Comparison of ENCODE assay signal across 13 cellular contexts in genomic region chr12:109881752-109882151, GRCh38. TPM values are rescaled to one million over a fixed set of nuclear protein-coding genes. Genes with fewer than 3 reads are reported as not detected.
DNase-seq lines count a peak whose midpoint lies in the region; ATAC-seq and TF ChIP-seq lines count a peak whose summit lies in the region.
"Had no signal": no experiment of that assay in that cellular context is flagged by ENCODE, and none has a peak within 500 bp of the region (broad histone marks: within the 10 kb centered on the region; RNA-seq: fewer than 3 reads in every experiment).

No MANE protein-coding gene starts in this region.

- H3K9me3 Mint-ChIP-seq in activated T-cell treated with anti-CD3 and anti-CD28 coated beads, Interleukin-2, amount 50 U/mL, for 72 hours = no peaks in the 10 kb centered on the region
- H3K9me3 Mint-ChIP-seq in activated T-cell treated with anti-CD3 and anti-CD28 coated beads, Interleukin-2, amount 50 U/mL, for 24 hours = no peaks in the 10 kb centered on the region
- no peaks in the 10 kb centered on the region for H3K9me3 Mint-ChIP-seq in progenitor cell of endocrine pancreas (ENCODE audit: low read depth)
- H3K9me3 Mint-ChIP-seq: activated B cell treated with CpG ODN at 0.5 μM for 24 hours had no signal

- no peaks in the 10 kb centered on the region for H3K36me3 ChIP-seq in RWPE2 (ENCODE audit: low read depth)

- peaks cover 42% of the 10 kb centered on the region for H3K4me1 Mint-ChIP-seq in activated T-cell treated with anti-CD3 and anti-CD28 coated beads, Interleukin-2, amount 50 U/mL, for 72 hours (ENCODE audit: low read depth)
- peaks cover 39% of the 10 kb centered on the region for H3K4me1 Mint-ChIP-seq in activated T-cell treated with anti-CD3 and anti-CD28 coated beads, Interleukin-2, amount 50 U/mL, for 24 hours (ENCODE audit: low read depth)
- H3K4me1 Mint-ChIP-seq in progenitor cell of endocrine pancreas (ENCODE audit: low read depth) = peaks cover 19% of the 10 kb centered on the region

- H3K9me3 ChIP-seq in RWPE2 (ENCODE audit: severe bottlenecking) = no peaks in the 10 kb centered on the region

- H3K27ac ChIP-seq in RWPE2 (ENCODE audit: poor library complexity, severe bottlenecking) = peak overlapping the region; percentile 47

- H3K27me3 ChIP-seq in RWPE2 (ENCODE audit: insufficient read depth, poor library complexity, severe bottlenecking) = no peaks in the 10 kb centered on the region

- no peak for DNase-seq in activated T-cell treated with anti-CD3 and anti-CD28 coated beads, Interleukin-2, amount 50 U/mL, for 72 hours
- DNase-seq in activated T-cell treated with anti-CD3 and anti-CD28 coated beads, Interleukin-2, amount 50 U/mL, for 24 hours = no peak
- DNase-seq in RWPE2 (ENCODE audit: low spot score) = no peak
- DNase-seq in progenitor cell of endocrine pancreas (ENCODE audit: low spot score, unreplicated experiment) = no peak
- no peak for DNase-seq in SIG-M5 (lab: John Stamatoyannopoulos, UW)
- no peak for DNase-seq in NOMO-1 (lab: John Stamatoyannopoulos, UW; ENCODE audit: unreplicated experiment in 2 of 2)
- DNase-seq: activated B cell treated with CpG ODN at 0.5 μM for 24 hours, head of caudate nucleus, kidney glomerular epithelial cell, NCI-H1092 treated with DMSO at 0.1 percent for 48 hours had no signal

- no peak for ATAC-seq in activated T-cell treated with anti-CD3 and anti-CD28 coated beads, Interleukin-2, amount 50 U/mL, for 72 hours (replicated peaks in 1 of 2)
- no peak for ATAC-seq in RWPE2 (ENCODE audit: low read depth)
- peak; percentile 54 for ATAC-seq in esophagus mucosa
- ATAC-seq in GM21390 (IDR thresholded peaks at IDR 0.05; ENCODE audit: unreplicated experiment) = no peak
- ATAC-seq: SK-N-SH treated with all-trans-retinoic acid at 6 μM for 48 hours had no signal

- H3K4me1 ChIP-seq in RWPE2 (ENCODE audit: insufficient read depth, poor library complexity, severe bottlenecking) = peaks cover 21% of the 10 kb centered on the region

- no peak overlapping the region for H3K4me3 ChIP-seq in RWPE2 (ENCODE audit: severe bottlenecking)

- TF ChIP-seq CTCF in RWPE2 (IDR thresholded peaks at IDR 0.05; ENCODE audit: poor library complexity, severe bottlenecking) (no peak), progenitor cell of endocrine pancreas (IDR thresholded peaks at IDR 0.05; ENCODE audit: unreplicated experiment) (no peak)

- peak overlapping the region; percentile 78 to 88 for H3K4me3 Mint-ChIP-seq in activated T-cell treated with anti-CD3 and anti-CD28 coated beads, Interleukin-2, amount 50 U/mL, for 72 hours
- no peak overlapping the region for H3K4me3 Mint-ChIP-seq in activated T-cell treated with anti-CD3 and anti-CD28 coated beads, Interleukin-2, amount 50 U/mL, for 24 hours
- H3K4me3 Mint-ChIP-seq in progenitor cell of endocrine pancreas (ENCODE audit: low read depth) = peak overlapping the region; percentile 82

- H3K27ac Mint-ChIP-seq in activated T-cell treated with anti-CD3 and anti-CD28 coated beads, Interleukin-2, amount 50 U/mL, for 72 hours = no peak overlapping the region
- H3K27ac Mint-ChIP-seq in activated T-cell treated with anti-CD3 and anti-CD28 coated beads, Interleukin-2, amount 50 U/mL, for 24 hours = no peak overlapping the region
- no peak overlapping the region for H3K27ac Mint-ChIP-seq in progenitor cell of endocrine pancreas
- H3K27ac Mint-ChIP-seq: activated B cell treated with CpG ODN at 0.5 μM for 24 hours had no signal

- H3K27me3 Mint-ChIP-seq in activated T-cell treated with anti-CD3 and anti-CD28 coated beads, Interleukin-2, amount 50 U/mL, for 72 hours (ENCODE audit: low read depth) = no peaks in the 10 kb centered on the region
- H3K27me3 Mint-ChIP-seq in activated T-cell treated with anti-CD3 and anti-CD28 coated beads, Interleukin-2, amount 50 U/mL, for 24 hours = no peaks in the 10 kb centered on the region
- H3K27me3 Mint-ChIP-seq in progenitor cell of endocrine pancreas = peaks cover 8% of the 10 kb centered on the region
- H3K27me3 Mint-ChIP-seq: activated B cell treated with CpG ODN at 0.5 μM for 24 hours had no signal

- no peaks in the 10 kb centered on the region for H3K36me3 Mint-ChIP-seq in activated T-cell treated with anti-CD3 and anti-CD28 coated beads, Interleukin-2, amount 50 U/mL, for 72 hours (ENCODE audit: insufficient read depth in 2 of 2)
- H3K36me3 Mint-ChIP-seq in activated T-cell treated with anti-CD3 and anti-CD28 coated beads, Interleukin-2, amount 50 U/mL, for 24 hours (ENCODE audit: low read depth) = peaks cover 7% of the 10 kb centered on the region
- no peaks in the 10 kb centered on the region for H3K36me3 Mint-ChIP-seq in progenitor cell of endocrine pancreas (ENCODE audit: insufficient read depth)

RNA-seq across cellular contexts. Expression of gene GLTP, which starts 1.4 kb away (rescaled TPM):
- 10 to 100 TPM; 23.8 to 24.5 TPM for total RNA-seq in activated T-cell treated with anti-CD3 and anti-CD28 coated beads, Interleukin-2, amount 50 U/mL, for 72 hours
- total RNA-seq in esophagus mucosa (362 TPM), progenitor cell of endocrine pancreas (20.8 and 21.7 TPM in 2 replicates)

RNA-seq across cellular contexts. Expression of gene TCHP, which starts 18.3 kb away (rescaled TPM):
- total RNA-seq in activated T-cell treated with anti-CD3 and anti-CD28 coated beads, Interleukin-2, amount 50 U/mL, for 72 hours = 10 to 100 TPM; 22.5 to 25.1 TPM
- total RNA-seq in esophagus mucosa (13.1 TPM), progenitor cell of endocrine pancreas (19.3 and 20.6 TPM in 2 replicates)

RNA-seq across cellular contexts. Expression of gene TRPV4, which starts 48.6 kb away (rescaled TPM):
- not detected for total RNA-seq in activated T-cell treated with anti-CD3 and anti-CD28 coated beads, Interleukin-2, amount 50 U/mL, for 72 hours
- total RNA-seq in esophagus mucosa = 7.3 TPM
- total RNA-seq in progenitor cell of endocrine pancreas = 5.2 and 7.3 TPM in 2 replicates
- total RNA-seq: activated B cell treated with CpG ODN at 0.5 μM for 24 hours had no signal

Comparison
In these comparisons a context has a peak if more than half of its experiments do, and no peak if none do; other contexts are left out.
1. RNA of gene GLTP, which starts 1.4 kb away (total RNA-seq): 362 TPM in esophagus mucosa (single experiment); 23.8 to 24.5 TPM in activated T-cell treated with anti-CD3 and anti-CD28 coated beads, Interleukin-2, amount 50 U/mL, for 72 hours and 20.8 to 21.7 TPM in progenitor cell of endocrine pancreas; every median in the first group is over 10 times any median in the second.